ENCODE assay signal across 13 cellular contexts in the genomic region with DNA sequence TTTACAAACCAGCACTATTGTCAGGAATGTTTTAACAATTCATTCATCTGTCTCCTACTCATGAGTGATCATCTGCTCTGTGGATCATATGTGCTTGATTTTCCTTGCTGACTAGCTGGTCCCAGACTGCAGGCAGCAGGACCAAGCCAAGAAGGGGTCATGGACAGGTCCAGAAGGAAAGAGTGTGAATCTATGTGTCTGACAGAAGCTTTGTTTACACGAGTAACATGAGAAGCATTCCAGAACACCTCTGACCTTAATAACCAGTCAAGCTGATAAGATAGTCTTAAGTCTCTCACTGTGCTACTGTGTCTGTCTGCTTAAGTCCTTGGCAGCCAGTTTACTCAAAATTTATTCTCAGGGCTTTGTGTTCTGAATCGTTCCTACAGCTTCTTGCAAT. TPM values are rescaled to one million over a fixed set of nuclear protein-coding genes. Genes with fewer than 3 reads are reported as not detected.
DNase-seq lines count a peak whose midpoint lies in the region; ATAC-seq and TF ChIP-seq lines count a peak whose summit lies in the region.
"Had no signal": no experiment of that assay in that cellular context is flagged by ENCODE, and none has a peak within 500 bp of the region (broad histone marks: within the 10 kb centered on the region; RNA-seq: fewer than 3 reads in every experiment).

No MANE protein-coding gene starts in this region.

- H3K4me3 Mint-ChIP-seq in endodermal cell: no peak overlapping the region
- H3K4me3 Mint-ChIP-seq: activated T-helper 1 cell treated with anti-CD3 and anti-CD28 coated beads, Interleukin-12 subunit alpha, Interleukin-12 subunit beta, Interleukin-2, Interleukin-4 antibody, amounts not matched to agents 30 ng/mL and 10 ng/mL and 1 ng/mL, durations not matched to agents 14 hours and 24 hours and 36 hours; dendritic cell treated with granulocyte-macrophage colony-stimulating factor and Interleukin-4, amounts not matched to agents 40 ng/mL and 50 ng/mL, for 4 days; H9 had no signal

- H3K9ac ChIP-seq in endodermal cell (ENCODE audit: extremely low read depth, low read length, poor library complexity, severe bottlenecking): no peak overlapping the region

- ATAC-seq in Right ventricle myocardium inferior (peak; percentile 88), left lung (peak; percentile 68), upper lobe of right lung (peak; percentile 67), HG03457 (IDR thresholded peaks at IDR 0.05; ENCODE audit: unreplicated experiment) (no peak)
- no peak for ATAC-seq in activated CD4-positive, CD25-positive, alpha-beta regulatory T cell treated with anti-CD3 and anti-CD28 coated beads, Interleukin-2, amount 50 U/mL, for 24 hours

- WGBS in endodermal cell (ENCODE audit: insufficient coverage in 1 of 2, insufficient read length in 1 of 2), 2 experiments: 29% methylated on average over 1 to 2 of the region's 2 CpGs

- DNase-seq in Right ventricle myocardium inferior (ENCODE audit: missing footprints) (no peak), right atrium auricular region (ENCODE audit: low spot score) (no peak), endodermal cell (peak; percentile 51), left lung (no peak), upper lobe of right lung (no peak)
- no peak for DNase-seq in stimulated activated CD4-positive, alpha-beta T cell treated with anti-CD3 and anti-CD28 coated beads, Interleukin-1b, Interleukin-23, amount 100 ng/mL, for 48 hours
- DNase-seq: H9, NCI-H1092, nucleus accumbens had no signal

- H3K4me1 Mint-ChIP-seq in endodermal cell: peaks cover 22% of the 10 kb centered on the region

- intact Hi-C loops in Right ventricle myocardium inferior (cut with DNase I) (loop anchor here (5.0 kb wide), 1 partner anchor 38 kb away; a partner anchor contains a TSS), left lung (cut with DNase I) (no loop called here), upper lobe of right lung (cut with DNase I) (no loop called here)

- TF ChIP-seq CTCF in right atrium auricular region (IDR thresholded peaks at IDR 0.05) (no peak), endodermal cell (conservative IDR thresholded peaks at IDR 0.05) (no peak), left lung (IDR thresholded peaks at IDR 0.05) (no peak), upper lobe of right lung (IDR thresholded peaks at IDR 0.05) (no peak)

- no peaks in the 10 kb centered on the region for H3K9me3 Mint-ChIP-seq in endodermal cell
- H3K9me3 Mint-ChIP-seq: activated T-helper 1 cell treated with anti-CD3 and anti-CD28 coated beads, Interleukin-12 subunit alpha, Interleukin-12 subunit beta, Interleukin-2, Interleukin-4 antibody, amounts not matched to agents 30 ng/mL and 10 ng/mL and 1 ng/mL, durations not matched to agents 14 hours and 24 hours and 36 hours; dendritic cell treated with granulocyte-macrophage colony-stimulating factor and Interleukin-4, amounts not matched to agents 40 ng/mL and 50 ng/mL, for 4 days; H9 had no signal

- H3K27ac Mint-ChIP-seq in endodermal cell: no peak overlapping the region
- H3K27ac Mint-ChIP-seq: activated T-helper 1 cell treated with anti-CD3 and anti-CD28 coated beads, Interleukin-12 subunit alpha, Interleukin-12 subunit beta, Interleukin-2, Interleukin-4 antibody, amounts not matched to agents 30 ng/mL and 10 ng/mL and 1 ng/mL, durations not matched to agents 14 hours and 24 hours and 36 hours; dendritic cell treated with granulocyte-macrophage colony-stimulating factor and Interleukin-4, amounts not matched to agents 40 ng/mL and 50 ng/mL, for 4 days; H9 had no signal

- H3K27ac ChIP-seq in right atrium auricular region: peak overlapping the region in 1 of 2 donors; percentile 20
- H3K27ac ChIP-seq in endodermal cell (ENCODE audit: low read depth, low read length): peak overlapping the region; percentile 52
- H3K27ac ChIP-seq in left lung: no peak overlapping the region
- H3K27ac ChIP-seq in upper lobe of right lung: no peak overlapping the region

- H3K27me3 ChIP-seq in right atrium auricular region: no peaks in the 10 kb centered on the region
- H3K27me3 ChIP-seq in endodermal cell (ENCODE audit: control insufficient read depth, insufficient read depth, low read length, poor library complexity, severe bottlenecking): no peaks in the 10 kb centered on the region
- H3K27me3 ChIP-seq in left lung: no peaks in the 10 kb centered on the region
- no peaks in the 10 kb centered on the region for H3K27me3 ChIP-seq in upper lobe of right lung

- H3K9me3 ChIP-seq in right atrium auricular region: no peaks in the 10 kb centered on the region
- no peaks in the 10 kb centered on the region for H3K9me3 ChIP-seq in endodermal cell (ENCODE audit: control insufficient read depth, low read length)
- H3K9me3 ChIP-seq in left lung: no peaks in the 10 kb centered on the region
- no peaks in the 10 kb centered on the region for H3K9me3 ChIP-seq in upper lobe of right lung

- H3K4me1 ChIP-seq in right atrium auricular region (peaks cover 0 to 30% of the 10 kb centered on the region in 2 donors), endodermal cell (ENCODE audit: control insufficient read depth, insufficient read depth, low read length) (peaks cover 6% of the 10 kb centered on the region), left lung (peaks cover 0 to 6% of the 10 kb centered on the region in 2 donors), upper lobe of right lung (peaks cover 23% of the 10 kb centered on the region)

- H3K36me3 ChIP-seq in right atrium auricular region (no peaks in the 10 kb centered on the region), endodermal cell (ENCODE audit: control insufficient read depth, insufficient read depth, low read length) (no peaks in the 10 kb centered on the region), left lung (peaks cover 0 to under 1% of the 10 kb centered on the region in 2 donors), upper lobe of right lung (peaks cover 30% of the 10 kb centered on the region)

- no peaks in the 10 kb centered on the region for H3K36me3 Mint-ChIP-seq in endodermal cell (ENCODE audit: low read depth)

- no peaks in the 10 kb centered on the region for H3K27me3 Mint-ChIP-seq in endodermal cell (ENCODE audit: insufficient read depth)
- H3K27me3 Mint-ChIP-seq: dendritic cell treated with granulocyte-macrophage colony-stimulating factor and Interleukin-4, amounts not matched to agents 40 ng/mL and 50 ng/mL, for 4 days had no signal

- H3K4me3 ChIP-seq in right atrium auricular region (no peak overlapping the region), endodermal cell (ENCODE audit: low read length) (peak overlapping the region; percentile 6), left lung (no peak overlapping the region), upper lobe of right lung (no peak overlapping the region)

RNA-seq across cellular contexts. Expression of a gene that starts 39.0 kb away (rescaled TPM):
- total RNA-seq in Right ventricle myocardium inferior (88.4 TPM), right atrium auricular region (10 to 100 TPM; 35.5 to 52.5 TPM), endodermal cell (1 to 10 TPM in 1 of 2 donors, under 1 TPM in 1; 0.58 to 1.1 TPM), left lung (10 to 100 TPM; 78.0 to 92.7 TPM), upper lobe of right lung (76.0 TPM)
- polyA plus RNA-seq in endodermal cell (2013, experiment 1 of 2): 5.1 TPM
- polyA plus RNA-seq in endodermal cell (2013, experiment 2 of 2): 4.9 TPM
- total RNA-seq: H9 had no signal

RNA-seq across cellular contexts. Expression of a gene that starts 53.2 kb away (rescaled TPM):
- 32.6 TPM for total RNA-seq in Right ventricle myocardium inferior
- total RNA-seq in right atrium auricular region: 10 to 100 TPM; 11.3 to 15.0 TPM
- 1 to 10 TPM; 1.8 to 3.4 TPM for total RNA-seq in endodermal cell
- polyA plus RNA-seq in endodermal cell (2013, experiment 1 of 2): 11.8 TPM
- 11.3 TPM for polyA plus RNA-seq in endodermal cell (2013, experiment 2 of 2)
- 10 to 100 TPM; 20.8 to 23.2 TPM for total RNA-seq in left lung
- total RNA-seq in upper lobe of right lung: 21.9 TPM

Comparison
In these comparisons a context has a peak if more than half of its experiments do, and no peak if none do; other contexts are left out.
1. ATAC-seq: peak in Right ventricle myocardium inferior (single experiment), left lung (single experiment) and upper lobe of right lung (single experiment); none in HG03457 (single experiment) and activated CD4-positive, CD25-positive, alpha-beta regulatory T cell treated with anti-CD3 and anti-CD28 coated beads, Interleukin-2, amount 50 U/mL, for 24 hours (0 of 2).
2. RNA of a gene that starts 39.0 kb away (total RNA-seq): 78.0 to 92.7 TPM in left lung, 88.4 TPM in Right ventricle myocardium inferior (single experiment), 76.0 TPM in upper lobe of right lung (single experiment) and 35.5 to 52.5 TPM in right atrium auricular region; 0.58 to 1.1 TPM in endodermal cell; every median in the first group is over 10 times any median in the second.